Comparison of ENCODE assay signal across 7 cellular contexts in the genomic region with DNA sequence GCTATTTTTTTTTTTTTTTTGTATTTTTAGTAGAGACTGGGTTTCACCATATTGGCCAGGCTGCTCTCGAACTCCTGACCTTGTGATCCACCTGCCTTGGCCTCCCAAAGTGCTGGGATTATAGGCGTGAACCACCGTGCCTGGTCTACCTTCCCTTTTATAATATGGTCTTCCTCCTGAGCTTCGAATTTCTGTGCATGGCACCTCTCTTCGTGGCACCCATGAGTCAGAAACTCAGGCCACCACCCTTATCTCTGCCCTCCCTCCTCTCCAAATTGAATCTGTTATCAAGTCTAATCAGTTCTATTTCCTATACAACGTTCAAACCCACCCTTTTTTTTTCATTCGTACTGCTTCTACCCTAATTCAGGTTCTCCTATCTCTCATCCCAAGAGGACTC. TPM values are rescaled to one million over a fixed set of nuclear protein-coding genes. Genes with fewer than 3 reads are reported as not detected.
DNase-seq lines count a peak whose midpoint lies in the region; ATAC-seq, FAIRE-seq and TF ChIP-seq lines count a peak whose summit lies in the region.
"Not testable (repeated sequence)": the region's sequence is repeated elsewhere in the genome, so short reads cannot be mapped to it uniquely, and the experiment has no call there.

No MANE protein-coding gene starts in this region.

- not testable (repeated sequence) for ATAC-seq in lower lobe of right lung

- 74 to 82% (median 76%) methylated on average over 7 of the region's 7 CpGs for WGBS in spleen, 5 donors

- peaks cover 16% of the 10 kb centered on the region for H3K4me1 ChIP-seq in astrocyte (ENCODE audit: insufficient read depth, low read length)
- not testable (repeated sequence) for H3K4me1 ChIP-seq in lower lobe of right lung
- peaks cover 6 to 49% (median 21%) of the 10 kb centered on the region in 6 donors for H3K4me1 ChIP-seq in spleen

- not testable (repeated sequence) for H3K27me3 Mint-ChIP-seq in T-helper 1 cell treated with Interleukin-12 subunit alpha and Interleukin-12 subunit beta and Interleukin-4 antibody, amounts not matched to agents 30 μg/mL and 1 μg/mL, for 36 hours (ENCODE audit: low read depth); activated CD4-positive, alpha-beta memory T cell treated with anti-CD3 and anti-CD28 coated beads for 36 hours; activated T-helper 2 cell treated with anti-CD3 and anti-CD28 coated beads, Interferon-gamma antibody, Interleukin-2, Interleukin-4, amounts not matched to agents 10 μg/mL and 5 μg/mL and 100 μg/mL, durations not matched to agents 14 hours and 24 hours and 36 hours (ENCODE audit: low read depth); astrocyte (ENCODE audit: low read depth, unreplicated experiment)

- peak overlapping the region; percentile 41 for H3K4me3 Mint-ChIP-seq in T-helper 1 cell treated with Interleukin-12 subunit alpha and Interleukin-12 subunit beta and Interleukin-4 antibody, amounts not matched to agents 30 μg/mL and 1 μg/mL, for 36 hours
- peak overlapping the region; percentile 1 for H3K4me3 Mint-ChIP-seq in activated CD4-positive, alpha-beta memory T cell treated with anti-CD3 and anti-CD28 coated beads for 36 hours
- peak overlapping the region; percentile 32 for H3K4me3 Mint-ChIP-seq in activated T-helper 2 cell treated with anti-CD3 and anti-CD28 coated beads, Interferon-gamma antibody, Interleukin-2, Interleukin-4, amounts not matched to agents 10 μg/mL and 5 μg/mL and 100 μg/mL, durations not matched to agents 14 hours and 24 hours and 36 hours (ENCODE audit: low read depth)
- H3K4me3 Mint-ChIP-seq in astrocyte (ENCODE audit: unreplicated experiment) = not testable (repeated sequence)

- H2AFZ ChIP-seq in astrocyte (ENCODE audit: low read depth, low read length) = not testable (repeated sequence)

- not testable (repeated sequence) for H3K4me3 ChIP-seq in astrocyte (ENCODE audit: insufficient read depth, low read depth, low read length); lower lobe of right lung; spleen

- peak in 41 of 76 experiments; percentile 5 to 78 (median 30) for DNase-seq in HUDEP-2 (lab: John Stamatoyannopoulos, UW; ENCODE audit: unreplicated experiment in 76 of 76)
- peak; percentile 20 for DNase-seq in activated CD4-positive, alpha-beta memory T cell treated with anti-CD3 and anti-CD28 coated beads for 36 hours
- not testable (repeated sequence) for DNase-seq in activated T-helper 2 cell treated with anti-CD3 and anti-CD28 coated beads, Interferon-gamma antibody, Interleukin-2, Interleukin-4, amounts not matched to agents 10 μg/mL and 5 μg/mL and 100 μg/mL, durations not matched to agents 14 hours and 24 hours and 36 hours (ENCODE audit: low spot score); astrocyte (ENCODE audit: low read depth); lower lobe of right lung; spleen

- H3K9ac ChIP-seq in astrocyte (ENCODE audit: low read length) = not testable (repeated sequence)

- H3K36me3 ChIP-seq in astrocyte (ENCODE audit: insufficient read depth, low read length); lower lobe of right lung: not testable (repeated sequence)
- peaks cover 0 to 13% (median 0%) of the 10 kb centered on the region in 6 donors for H3K36me3 ChIP-seq in spleen

- not testable (repeated sequence) for TF ChIP-seq CTCF in astrocyte (IDR thresholded peaks at IDR 0.05; ENCODE audit: insufficient read depth, low read depth, low read length); lower lobe of right lung (IDR thresholded peaks at IDR 0.05); spleen (IDR thresholded peaks at IDR 0.05 in 8 of 11, conservative IDR thresholded peaks at IDR 0.05 in 3 of 11)

- POLR2A ChIA-PET in activated CD4-positive, alpha-beta memory T cell treated with anti-CD3 and anti-CD28 coated beads for 36 hours (lab: Charles Lee) = interaction anchor here (0.9 to 2.4 kb wide), 13 partner anchors 12 to 183 kb away, joined by 3 to 8 read pairs (median 4); partner anchors contain the start of genes IPO4, KHNYN and RABGGTA

- peak overlapping the region; percentile 75 for H3K27ac Mint-ChIP-seq in T-helper 1 cell treated with Interleukin-12 subunit alpha and Interleukin-12 subunit beta and Interleukin-4 antibody, amounts not matched to agents 30 μg/mL and 1 μg/mL, for 36 hours
- peak overlapping the region; percentile 67 for H3K27ac Mint-ChIP-seq in activated CD4-positive, alpha-beta memory T cell treated with anti-CD3 and anti-CD28 coated beads for 36 hours
- H3K27ac Mint-ChIP-seq in activated T-helper 2 cell treated with anti-CD3 and anti-CD28 coated beads, Interferon-gamma antibody, Interleukin-2, Interleukin-4, amounts not matched to agents 10 μg/mL and 5 μg/mL and 100 μg/mL, durations not matched to agents 14 hours and 24 hours and 36 hours = peak overlapping the region; percentile 72
- peak overlapping the region; percentile 89 for H3K27ac Mint-ChIP-seq in astrocyte (ENCODE audit: unreplicated experiment)

- not testable (repeated sequence) for H3K27ac ChIP-seq in astrocyte (ENCODE audit: low read depth, low read length)
- H3K27ac ChIP-seq in lower lobe of right lung = peak overlapping the region; percentile 25
- H3K27ac ChIP-seq in spleen = peak overlapping the region; percentile 48 to 81 (median 76)

- not testable (repeated sequence) for H3K9me3 Mint-ChIP-seq in T-helper 1 cell treated with Interleukin-12 subunit alpha and Interleukin-12 subunit beta and Interleukin-4 antibody, amounts not matched to agents 30 μg/mL and 1 μg/mL, for 36 hours; activated CD4-positive, alpha-beta memory T cell treated with anti-CD3 and anti-CD28 coated beads for 36 hours; activated T-helper 2 cell treated with anti-CD3 and anti-CD28 coated beads, Interferon-gamma antibody, Interleukin-2, Interleukin-4, amounts not matched to agents 10 μg/mL and 5 μg/mL and 100 μg/mL, durations not matched to agents 14 hours and 24 hours and 36 hours; astrocyte (ENCODE audit: unreplicated experiment)

- CTCF ChIA-PET in activated CD4-positive, alpha-beta memory T cell treated with anti-CD3 and anti-CD28 coated beads for 36 hours (lab: Charles Lee) = interaction anchor here (1.0 to 9.2 kb wide), 13 partner anchors 18 to 195 kb away, joined by 3 to 197 read pairs (median 7); partner anchors contain the start of genes CIDEB, DHRS1, IRF9 and LTB4R

- not testable (repeated sequence) for TF ChIP-seq POLR2A in spleen (IDR thresholded peaks at IDR 0.05)

- FAIRE-seq in astrocyte (lab: Jason Lieb, UNC) = not testable (repeated sequence)

- H3K27me3 ChIP-seq in astrocyte (ENCODE audit: insufficient read depth, low read length); lower lobe of right lung (ENCODE audit: low read depth); spleen (replicated peaks in 1 of 7): not testable (repeated sequence)

- H3K4me1 Mint-ChIP-seq in T-helper 1 cell treated with Interleukin-12 subunit alpha and Interleukin-12 subunit beta and Interleukin-4 antibody, amounts not matched to agents 30 μg/mL and 1 μg/mL, for 36 hours (ENCODE audit: low read depth) = peaks cover 46% of the 10 kb centered on the region
- peaks cover 46% of the 10 kb centered on the region for H3K4me1 Mint-ChIP-seq in activated CD4-positive, alpha-beta memory T cell treated with anti-CD3 and anti-CD28 coated beads for 36 hours (ENCODE audit: low read depth)
- peaks cover 53% of the 10 kb centered on the region for H3K4me1 Mint-ChIP-seq in activated T-helper 2 cell treated with anti-CD3 and anti-CD28 coated beads, Interferon-gamma antibody, Interleukin-2, Interleukin-4, amounts not matched to agents 10 μg/mL and 5 μg/mL and 100 μg/mL, durations not matched to agents 14 hours and 24 hours and 36 hours (ENCODE audit: low read depth)
- H3K4me1 Mint-ChIP-seq in astrocyte (ENCODE audit: low read depth, unreplicated experiment) = peaks cover 22% of the 10 kb centered on the region

- H3K9me3 ChIP-seq in astrocyte (ENCODE audit: insufficient read depth, low read depth, low read length); lower lobe of right lung; spleen: not testable (repeated sequence)

- not testable (repeated sequence) for H3K36me3 Mint-ChIP-seq in T-helper 1 cell treated with Interleukin-12 subunit alpha and Interleukin-12 subunit beta and Interleukin-4 antibody, amounts not matched to agents 30 μg/mL and 1 μg/mL, for 36 hours (ENCODE audit: low read depth); activated CD4-positive, alpha-beta memory T cell treated with anti-CD3 and anti-CD28 coated beads for 36 hours; activated T-helper 2 cell treated with anti-CD3 and anti-CD28 coated beads, Interferon-gamma antibody, Interleukin-2, Interleukin-4, amounts not matched to agents 10 μg/mL and 5 μg/mL and 100 μg/mL, durations not matched to agents 14 hours and 24 hours and 36 hours (ENCODE audit: low read depth)
- H3K36me3 Mint-ChIP-seq in astrocyte (ENCODE audit: low read depth, unreplicated experiment) = peaks cover 12% of the 10 kb centered on the region

- H4K20me1 ChIP-seq in astrocyte (ENCODE audit: insufficient read depth, low read length) = not testable (repeated sequence)

- not testable (repeated sequence) for H3K79me2 ChIP-seq in astrocyte (ENCODE audit: insufficient read depth, low read length)

- not testable (repeated sequence) for H3K4me2 ChIP-seq in astrocyte (ENCODE audit: low read length)

- intact Hi-C loops in activated CD4-positive, alpha-beta memory T cell treated with anti-CD3 and anti-CD28 coated beads for 36 hours (cut with micrococcal nuclease) = loop anchor here (1.0 kb wide), 1 partner anchor 27 kb away; no protein-coding TSS in a partner anchor
- intact Hi-C loops in activated T-helper 2 cell treated with anti-CD3 and anti-CD28 coated beads, Interferon-gamma antibody, Interleukin-2, Interleukin-4, amounts not matched to agents 10 μg/mL and 5 μg/mL and 100 μg/mL, durations not matched to agents 14 hours and 24 hours and 36 hours (cut with micrococcal nuclease) = loop anchor here (1.0 kb wide), 1 partner anchor 27 kb away; no protein-coding TSS in a partner anchor
- intact Hi-C loops in lower lobe of right lung (cut with DNase I) = loop anchor here (10.0 kb wide), 1 partner anchor 47 kb away; the partner anchor contains the start of genes DHRS1 and NOP9
- intact Hi-C loops in spleen (cut with DNase I; ENCODE audit: low total_unique reads) = not testable (repeated sequence)

RNA-seq across cellular contexts. Expression of gene TINF2, which starts 5.0 kb away (rescaled TPM):
- 100 to 1,000 TPM in 1 of 2 experiments, 10 to 100 TPM in 1; 94.9 to 101 TPM for total RNA-seq in activated CD4-positive, alpha-beta memory T cell treated with anti-CD3 and anti-CD28 coated beads for 36 hours
- 81.1 and 87.3 TPM in 2 replicates for total RNA-seq in activated T-helper 2 cell treated with anti-CD3 and anti-CD28 coated beads, Interferon-gamma antibody, Interleukin-2, Interleukin-4, amounts not matched to agents 10 μg/mL and 5 μg/mL and 100 μg/mL, durations not matched to agents 14 hours and 24 hours and 36 hours
- total RNA-seq in astrocyte (33.0 and 36.2 TPM in 2 replicates), lower lobe of right lung (85.7 TPM), spleen (100 to 1,000 TPM in 3 of 7 donors, 10 to 100 TPM in 4; 61.8 to 121 (median 99.5) TPM)
- 10 to 100 TPM; 55.7 to 60.8 (median 57.4) TPM for polyA plus RNA-seq in spleen

RNA-seq across cellular contexts. Expression of gene GMPR2, which starts 14.7 kb away (rescaled TPM):
- total RNA-seq in activated CD4-positive, alpha-beta memory T cell treated with anti-CD3 and anti-CD28 coated beads for 36 hours = 10 to 100 TPM; 56.9 to 64.6 TPM
- 36.3 and 43.8 TPM in 2 replicates for total RNA-seq in activated T-helper 2 cell treated with anti-CD3 and anti-CD28 coated beads, Interferon-gamma antibody, Interleukin-2, Interleukin-4, amounts not matched to agents 10 μg/mL and 5 μg/mL and 100 μg/mL, durations not matched to agents 14 hours and 24 hours and 36 hours
- total RNA-seq in astrocyte (55.5 and 66.5 TPM in 2 replicates), lower lobe of right lung (72.3 TPM), spleen (10 to 100 TPM; 57.0 to 85.6 (median 82.6) TPM)
- polyA plus RNA-seq in spleen = 10 to 100 TPM; 42.2 to 57.9 (median 50.3) TPM

RNA-seq across cellular contexts. Expression of gene NEDD8, which starts 15.2 kb away (rescaled TPM):
- total RNA-seq in activated CD4-positive, alpha-beta memory T cell treated with anti-CD3 and anti-CD28 coated beads for 36 hours = 100 to 1,000 TPM; 202 to 213 TPM
- 194 and 202 TPM in 2 replicates for total RNA-seq in activated T-helper 2 cell treated with anti-CD3 and anti-CD28 coated beads, Interferon-gamma antibody, Interleukin-2, Interleukin-4, amounts not matched to agents 10 μg/mL and 5 μg/mL and 100 μg/mL, durations not matched to agents 14 hours and 24 hours and 36 hours
- total RNA-seq in astrocyte (233 and 251 TPM in 2 replicates), lower lobe of right lung (132 TPM), spleen (100 to 1,000 TPM in 6 of 7 donors, 10 to 100 TPM in 1; 98.6 to 137 (median 122) TPM)
- polyA plus RNA-seq in spleen = 100 to 1,000 TPM; 164 to 237 (median 228) TPM

RNA-seq across cellular contexts. Expression of gene TGM1, which starts 15.6 kb away (rescaled TPM):
- 1 to 10 TPM; 3.7 to 4.5 TPM for total RNA-seq in activated CD4-positive, alpha-beta memory T cell treated with anti-CD3 and anti-CD28 coated beads for 36 hours
- total RNA-seq in activated T-helper 2 cell treated with anti-CD3 and anti-CD28 coated beads, Interferon-gamma antibody, Interleukin-2, Interleukin-4, amounts not matched to agents 10 μg/mL and 5 μg/mL and 100 μg/mL, durations not matched to agents 14 hours and 24 hours and 36 hours = 3.4 and 4.4 TPM in 2 replicates
- 3.8 and 4.8 TPM in 2 replicates for total RNA-seq in astrocyte
- total RNA-seq in lower lobe of right lung = 5.9 TPM
- total RNA-seq in spleen = 1 to 10 TPM; 1.4 to 4.8 (median 2.8) TPM
- 1 to 10 TPM; 1.7 to 3.5 (median 2.3) TPM for polyA plus RNA-seq in spleen

RNA-seq across cellular contexts. Expression of gene RABGGTA, which starts 24.0 kb away (rescaled TPM):
- 10 to 100 TPM; 39.5 to 40.6 TPM for total RNA-seq in activated CD4-positive, alpha-beta memory T cell treated with anti-CD3 and anti-CD28 coated beads for 36 hours
- total RNA-seq in activated T-helper 2 cell treated with anti-CD3 and anti-CD28 coated beads, Interferon-gamma antibody, Interleukin-2, Interleukin-4, amounts not matched to agents 10 μg/mL and 5 μg/mL and 100 μg/mL, durations not matched to agents 14 hours and 24 hours and 36 hours = 33.9 and 38.4 TPM in 2 replicates
- total RNA-seq in astrocyte (26.6 and 27.3 TPM in 2 replicates), lower lobe of right lung (50.4 TPM), spleen (10 to 100 TPM; 41.7 to 63.0 (median 48.6) TPM)
- 10 to 100 TPM; 22.5 to 46.7 (median 41.4) TPM for polyA plus RNA-seq in spleen
